ENCODE assay signal across 17 cellular contexts in genomic region chr13:83498045-83498444, GRCh38.
DNase-seq lines count a peak whose midpoint lies in the region; ATAC-seq, FAIRE-seq and TF ChIP-seq lines count a peak whose summit lies in the region.
"Had no signal": no experiment of that assay in that cellular context is flagged by ENCODE, and none has a peak within 500 bp of the region (broad histone marks: within the 10 kb centered on the region; RNA-seq: fewer than 3 reads in every experiment).

No MANE protein-coding gene starts in this region.

- H3K79me2 ChIP-seq in PC-3 (ENCODE audit: low read length) = no peaks in the 10 kb centered on the region

- H3K27me3 ChIP-seq in PC-3 (ENCODE audit: low read length) = no peaks in the 10 kb centered on the region
- H3K27me3 ChIP-seq in bronchial epithelial cell (ENCODE audit: control insufficient read depth, insufficient read depth, low read length) = no peaks in the 10 kb centered on the region

- no peaks in the 10 kb centered on the region for H3K27me3 Mint-ChIP-seq in stimulated activated memory B cell treated with anti-CD40 and anti-IgM and Interleukin-4, amounts not matched to agents 10 μg/mL and 1 μg/mL and 100 μg/mL, for 72 hours
- H3K27me3 Mint-ChIP-seq: B cell; CD4-positive, alpha-beta T cell had no signal

- peak; percentile 22 for DNase-seq in DMS53 (lab: John Stamatoyannopoulos, UW)
- no peak for DNase-seq in DMS53 treated with DMSO at 0.1 percent for 48 hours (lab: John Stamatoyannopoulos, UW; ENCODE audit: unreplicated experiment)
- DNase-seq in EL = peak; percentile 13
- peak; percentile 60 for DNase-seq in PC-3
- DNase-seq in bronchial epithelial cell (ENCODE audit: low read depth) = peak; percentile 42
- no peak for DNase-seq in kidney glomerular epithelial cell (lab: John Stamatoyannopoulos, UW)
- DNase-seq: 8988T; C1 segment of cervical spinal cord; Calu3; CD4-positive, alpha-beta T cell; DMS 273 treated with DMSO at 0.1 percent for 48 hours; DMS79 treated with DMSO at 0.1 percent for 48 hours; H7 had no signal

- peaks cover 3% of the 10 kb centered on the region for H3F3A ChIP-seq in PC-3 (ENCODE audit: low read length, unreplicated experiment)

- H3K4me1 Mint-ChIP-seq in stimulated activated memory B cell treated with anti-CD40 and anti-IgM and Interleukin-4, amounts not matched to agents 10 μg/mL and 1 μg/mL and 100 μg/mL, for 72 hours = no peaks in the 10 kb centered on the region
- H3K4me1 Mint-ChIP-seq: B cell had no signal

- ATAC-seq in PC-3 (peak; percentile 51), HG03457 (IDR thresholded peaks at IDR 0.05; ENCODE audit: unreplicated experiment) (no peak)
- ATAC-seq in stimulated activated memory B cell treated with anti-CD40 and anti-IgM and Interleukin-4, amounts not matched to agents 10 μg/mL and 1 μg/mL and 100 μg/mL, for 72 hours = no peak

- H3K4me3 ChIP-seq in PC-3 (ENCODE audit: low read length) (0 out of 2 replicates have a peak overlapping the region, but pooled peaks have one; percentile 30), bronchial epithelial cell (ENCODE audit: low read depth, low read length) (no peak overlapping the region)
- H3K4me3 ChIP-seq: GM23248 had no signal

- TF ChIP-seq CTCF in PC-3 (conservative IDR thresholded peaks at IDR 0.05; ENCODE audit: low read depth, low read length) (no peak), bronchial epithelial cell (IDR thresholded peaks at IDR 0.05; ENCODE audit: insufficient read depth, low read length, severe bottlenecking) (no peak)

- H3K9me3 Mint-ChIP-seq in stimulated activated memory B cell treated with anti-CD40 and anti-IgM and Interleukin-4, amounts not matched to agents 10 μg/mL and 1 μg/mL and 100 μg/mL, for 72 hours = no peaks in the 10 kb centered on the region

- H4K20me1 ChIP-seq in PC-3 (ENCODE audit: low read length) = no peaks in the 10 kb centered on the region

- peak overlapping the region; percentile 77 for H3K4me2 ChIP-seq in PC-3 (ENCODE audit: low read length)

- H3K27ac ChIP-seq in PC-3 (ENCODE audit: low read length) = peak overlapping the region; percentile 99
- H3K27ac ChIP-seq: GM23248 had no signal

- no peak overlapping the region for H3K4me3 Mint-ChIP-seq in stimulated activated memory B cell treated with anti-CD40 and anti-IgM and Interleukin-4, amounts not matched to agents 10 μg/mL and 1 μg/mL and 100 μg/mL, for 72 hours
- H3K4me3 Mint-ChIP-seq: B cell; CD4-positive, alpha-beta T cell had no signal

- POLR2A ChIA-PET in PC-3 (lab: Charles Lee; ENCODE audit: unreplicated experiment) = no interaction called here

- BruUV-seq in PC-3 (replicated peaks; lab: Mats Ljungman, UMichigan) = no TSS peak

- H3K9ac ChIP-seq in PC-3 (ENCODE audit: low read length) = peak overlapping the region; percentile 76
- H3K9ac ChIP-seq: GM23248 had no signal

- no peak overlapping the region for H3K27ac Mint-ChIP-seq in stimulated activated memory B cell treated with anti-CD40 and anti-IgM and Interleukin-4, amounts not matched to agents 10 μg/mL and 1 μg/mL and 100 μg/mL, for 72 hours
- H3K27ac Mint-ChIP-seq: B cell; CD4-positive, alpha-beta T cell had no signal

- H3K4me1 ChIP-seq in PC-3 (ENCODE audit: insufficient read depth, low read length) = peaks cover 27% of the 10 kb centered on the region

- H3K9me2 ChIP-seq in PC-3 (replicated peaks; ENCODE audit: low read length) = no peaks in the 10 kb centered on the region

- no peaks in the 10 kb centered on the region for H3K36me3 Mint-ChIP-seq in stimulated activated memory B cell treated with anti-CD40 and anti-IgM and Interleukin-4, amounts not matched to agents 10 μg/mL and 1 μg/mL and 100 μg/mL, for 72 hours

- CTCF ChIA-PET in PC-3 (lab: Charles Lee) = no interaction called here

- no peaks in the 10 kb centered on the region for H3K9me3 ChIP-seq in PC-3 (ENCODE audit: low read length)

- no peak overlapping the region for H2AFZ ChIP-seq in PC-3 (ENCODE audit: low read length)
- H2AFZ ChIP-seq: GM23248 had no signal

- intact Hi-C loops in PC-3 (cut with micrococcal nuclease) = loop anchor here (2.0 to 10.0 kb wide), 4 partner anchors 49 to 276 kb away; no protein-coding TSS in a partner anchor

- FAIRE-seq in bronchial epithelial cell (lab: Jason Lieb, UNC) = no peak

- H3K36me3 ChIP-seq in PC-3 (ENCODE audit: low read depth, low read length) (no peaks in the 10 kb centered on the region), bronchial epithelial cell (ENCODE audit: control insufficient read depth, insufficient read depth, low read length) (no peaks in the 10 kb centered on the region)

Comparison
In these comparisons a context has a peak if more than half of its experiments do, and no peak if none do; other contexts are left out.
1. DNase-seq: peak in DMS53 (single experiment), EL (single experiment), PC-3 (single experiment) and bronchial epithelial cell (single experiment); none in DMS53 treated with DMSO at 0.1 percent for 48 hours (single experiment) and kidney glomerular epithelial cell (single experiment).